2 cellular contexts compared by ENCODE assay signal in genomic region chr13:30615851-30616311, GRCh38.
TF ChIP-seq lines count a peak whose summit lies in the region.

No MANE protein-coding gene starts in this region.

TF ChIP-seq in GM12878, 131 proteins besides CTCF, POLR2A, EP300 and RAD21:
- TF ChIP-seq, protein P1, sequence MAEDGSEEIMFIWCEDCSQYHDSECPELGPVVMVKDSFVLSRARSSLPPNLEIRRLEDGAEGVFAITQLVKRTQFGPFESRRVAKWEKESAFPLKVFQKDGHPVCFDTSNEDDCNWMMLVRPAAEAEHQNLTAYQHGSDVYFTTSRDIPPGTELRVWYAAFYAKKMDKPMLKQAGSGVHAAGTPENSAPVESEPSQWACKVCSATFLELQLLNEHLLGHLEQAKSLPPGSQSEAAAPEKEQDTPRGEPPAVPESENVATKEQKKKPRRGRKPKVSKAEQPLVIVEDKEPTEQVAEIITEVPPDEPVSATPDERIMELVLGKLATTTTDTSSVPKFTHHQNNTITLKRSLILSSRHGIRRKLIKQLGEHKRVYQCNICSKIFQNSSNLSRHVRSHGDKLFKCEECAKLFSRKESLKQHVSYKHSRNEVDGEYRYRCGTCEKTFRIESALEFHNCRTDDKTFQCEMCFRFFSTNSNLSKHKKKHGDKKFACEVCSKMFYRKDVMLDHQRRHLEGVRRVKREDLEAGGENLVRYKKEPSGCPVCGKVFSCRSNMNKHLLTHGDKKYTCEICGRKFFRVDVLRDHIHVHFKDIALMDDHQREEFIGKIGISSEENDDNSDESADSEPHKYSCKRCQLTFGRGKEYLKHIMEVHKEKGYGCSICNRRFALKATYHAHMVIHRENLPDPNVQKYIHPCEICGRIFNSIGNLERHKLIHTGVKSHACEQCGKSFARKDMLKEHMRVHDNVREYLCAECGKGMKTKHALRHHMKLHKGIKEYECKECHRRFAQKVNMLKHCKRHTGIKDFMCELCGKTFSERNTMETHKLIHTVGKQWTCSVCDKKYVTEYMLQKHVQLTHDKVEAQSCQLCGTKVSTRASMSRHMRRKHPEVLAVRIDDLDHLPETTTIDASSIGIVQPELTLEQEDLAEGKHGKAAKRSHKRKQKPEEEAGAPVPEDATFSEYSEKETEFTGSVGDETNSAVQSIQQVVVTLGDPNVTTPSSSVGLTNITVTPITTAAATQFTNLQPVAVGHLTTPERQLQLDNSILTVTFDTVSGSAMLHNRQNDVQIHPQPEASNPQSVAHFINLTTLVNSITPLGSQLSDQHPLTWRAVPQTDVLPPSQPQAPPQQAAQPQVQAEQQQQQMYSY (CRISPR knock-in tag; IDR thresholded peaks at IDR 0.05), result no peak
- TF ChIP-seq ZNF217 (IDR thresholded peaks at IDR 0.05) (no peak), YY1 (IDR thresholded peaks at IDR 0.05; ENCODE audit: low read depth, low read length) (0 out of 2 replicates have a peak, but pooled peaks have one; percentile 31), POU2F2 (IDR thresholded peaks at IDR 0.05; ENCODE audit: borderline replicate concordance, low read depth, low read length) (no peak), FOS (IDR thresholded peaks at IDR 0.05; ENCODE audit: borderline replicate concordance, extremely low read depth, insufficient read length) (no peak), LARP7 (IDR thresholded peaks at IDR 0.05) (no peak)

TF ChIP-seq in liver, 16 proteins besides CTCF, POLR2A, EP300 and RAD21 (continued from another document):
- TF ChIP-seq, protein P2, sequence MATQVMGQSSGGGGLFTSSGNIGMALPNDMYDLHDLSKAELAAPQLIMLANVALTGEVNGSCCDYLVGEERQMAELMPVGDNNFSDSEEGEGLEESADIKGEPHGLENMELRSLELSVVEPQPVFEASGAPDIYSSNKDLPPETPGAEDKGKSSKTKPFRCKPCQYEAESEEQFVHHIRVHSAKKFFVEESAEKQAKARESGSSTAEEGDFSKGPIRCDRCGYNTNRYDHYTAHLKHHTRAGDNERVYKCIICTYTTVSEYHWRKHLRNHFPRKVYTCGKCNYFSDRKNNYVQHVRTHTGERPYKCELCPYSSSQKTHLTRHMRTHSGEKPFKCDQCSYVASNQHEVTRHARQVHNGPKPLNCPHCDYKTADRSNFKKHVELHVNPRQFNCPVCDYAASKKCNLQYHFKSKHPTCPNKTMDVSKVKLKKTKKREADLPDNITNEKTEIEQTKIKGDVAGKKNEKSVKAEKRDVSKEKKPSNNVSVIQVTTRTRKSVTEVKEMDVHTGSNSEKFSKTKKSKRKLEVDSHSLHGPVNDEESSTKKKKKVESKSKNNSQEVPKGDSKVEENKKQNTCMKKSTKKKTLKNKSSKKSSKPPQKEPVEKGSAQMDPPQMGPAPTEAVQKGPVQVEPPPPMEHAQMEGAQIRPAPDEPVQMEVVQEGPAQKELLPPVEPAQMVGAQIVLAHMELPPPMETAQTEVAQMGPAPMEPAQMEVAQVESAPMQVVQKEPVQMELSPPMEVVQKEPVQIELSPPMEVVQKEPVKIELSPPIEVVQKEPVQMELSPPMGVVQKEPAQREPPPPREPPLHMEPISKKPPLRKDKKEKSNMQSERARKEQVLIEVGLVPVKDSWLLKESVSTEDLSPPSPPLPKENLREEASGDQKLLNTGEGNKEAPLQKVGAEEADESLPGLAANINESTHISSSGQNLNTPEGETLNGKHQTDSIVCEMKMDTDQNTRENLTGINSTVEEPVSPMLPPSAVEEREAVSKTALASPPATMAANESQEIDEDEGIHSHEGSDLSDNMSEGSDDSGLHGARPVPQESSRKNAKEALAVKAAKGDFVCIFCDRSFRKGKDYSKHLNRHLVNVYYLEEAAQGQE (IDR thresholded peaks at IDR 0.05), result peak; percentile 22
- TF ChIP-seq YY1 (IDR thresholded peaks at IDR 0.05), result peak; percentile 98
